2 cellular contexts compared by ENCODE assay signal in the genomic region with DNA sequence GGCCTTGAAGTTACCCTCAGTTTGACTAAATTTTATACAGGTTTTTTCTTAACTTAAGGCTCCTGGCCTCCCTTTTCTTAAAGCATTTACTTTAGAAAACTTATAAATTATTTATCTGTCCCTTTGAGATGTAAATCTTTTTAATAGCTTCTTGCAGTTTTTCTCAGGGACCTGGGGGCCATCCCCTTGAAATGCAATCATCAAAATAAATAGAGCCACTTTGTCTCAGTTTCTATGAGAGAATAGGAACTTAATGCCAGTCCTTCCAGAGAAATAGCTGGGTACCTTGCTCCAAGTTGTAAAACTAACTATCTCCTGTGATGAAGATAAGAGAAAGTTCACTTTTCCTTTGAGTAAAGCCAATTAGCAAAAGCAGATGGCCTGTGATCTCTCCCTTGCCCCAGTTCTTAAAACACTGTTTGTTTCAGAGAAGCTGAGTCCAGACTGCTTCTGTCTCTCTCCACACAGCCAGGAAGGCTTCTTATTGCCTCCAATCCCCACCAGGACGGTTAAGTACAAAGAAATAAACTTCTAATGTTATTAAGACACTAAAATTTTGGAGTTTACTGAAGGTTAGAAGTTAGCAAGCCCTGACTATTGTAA.
TF ChIP-seq lines count a peak whose summit lies in the region.

No MANE protein-coding gene starts in this region.

TF ChIP-seq in GM23338, 12 proteins besides CTCF, POLR2A, EP300 and RAD21:
- TF ChIP-seq CREB1 (CRISPR knock-in tag; IDR thresholded peaks at IDR 0.05; ENCODE audit: low read depth) (no peak), ZNF114 (CRISPR knock-in tag; IDR thresholded peaks at IDR 0.05) (no peak), NANOG (IDR thresholded peaks at IDR 0.05; ENCODE audit: borderline replicate concordance) (peak; percentile 89)
TF ChIP-seq in GM23338: peak in this region for 1.

TF ChIP-seq in H1, 55 proteins besides CTCF, POLR2A, EP300 and RAD21:
- TF ChIP-seq CHD7 (IDR thresholded peaks at IDR 0.05; ENCODE audit: insufficient replicate concordance, low read length) (peak; percentile 82), ATF2 (IDR thresholded peaks at IDR 0.05; ENCODE audit: low read length) (no peak), NANOG (IDR thresholded peaks at IDR 0.05; ENCODE audit: insufficient read depth, low read depth, low read length, poor library complexity, severe bottlenecking) (peak; percentile 78), POU5F1 (IDR thresholded peaks at IDR 0.05; ENCODE audit: low read depth, low read length) (peak; percentile 86)
- TF ChIP-seq, protein P1, sequence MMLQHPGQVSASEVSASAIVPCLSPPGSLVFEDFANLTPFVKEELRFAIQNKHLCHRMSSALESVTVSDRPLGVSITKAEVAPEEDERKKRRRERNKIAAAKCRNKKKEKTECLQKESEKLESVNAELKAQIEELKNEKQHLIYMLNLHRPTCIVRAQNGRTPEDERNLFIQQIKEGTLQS (IDR thresholded peaks at IDR 0.05; ENCODE audit: insufficient read depth, low read depth, low read length): no peak
